In genomic region chr3:134311693-134312071, GRCh38 we compare ENCODE assay signal across 1 cellular context.
TF ChIP-seq lines count a peak whose summit lies in the region.

No MANE protein-coding gene starts in this region.

TF ChIP-seq in A549, 52 proteins besides CTCF, POLR2A, EP300 and RAD21 (continued from another document):
- no peak for TF ChIP-seq FOSL2 (IDR thresholded peaks at IDR 0.05)
- TF ChIP-seq FOSL2 (CRISPR knock-in tag; IDR thresholded peaks at IDR 0.05): no peak
- no peak for TF ChIP-seq HOXA7 (CRISPR knock-in tag; IDR thresholded peaks at IDR 0.05)
- TF ChIP-seq TFCP2L1 (CRISPR knock-in tag; IDR thresholded peaks at IDR 0.05): no peak
- TF ChIP-seq, protein P1, sequence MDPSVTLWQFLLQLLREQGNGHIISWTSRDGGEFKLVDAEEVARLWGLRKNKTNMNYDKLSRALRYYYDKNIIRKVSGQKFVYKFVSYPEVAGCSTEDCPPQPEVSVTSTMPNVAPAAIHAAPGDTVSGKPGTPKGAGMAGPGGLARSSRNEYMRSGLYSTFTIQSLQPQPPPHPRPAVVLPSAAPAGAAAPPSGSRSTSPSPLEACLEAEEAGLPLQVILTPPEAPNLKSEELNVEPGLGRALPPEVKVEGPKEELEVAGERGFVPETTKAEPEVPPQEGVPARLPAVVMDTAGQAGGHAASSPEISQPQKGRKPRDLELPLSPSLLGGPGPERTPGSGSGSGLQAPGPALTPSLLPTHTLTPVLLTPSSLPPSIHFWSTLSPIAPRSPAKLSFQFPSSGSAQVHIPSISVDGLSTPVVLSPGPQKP (IDR thresholded peaks at IDR 0.05; ENCODE audit: low read depth, low read length): no peak
- no peak for TF ChIP-seq CEBPB (IDR thresholded peaks at IDR 0.05)
